In the genomic region with DNA sequence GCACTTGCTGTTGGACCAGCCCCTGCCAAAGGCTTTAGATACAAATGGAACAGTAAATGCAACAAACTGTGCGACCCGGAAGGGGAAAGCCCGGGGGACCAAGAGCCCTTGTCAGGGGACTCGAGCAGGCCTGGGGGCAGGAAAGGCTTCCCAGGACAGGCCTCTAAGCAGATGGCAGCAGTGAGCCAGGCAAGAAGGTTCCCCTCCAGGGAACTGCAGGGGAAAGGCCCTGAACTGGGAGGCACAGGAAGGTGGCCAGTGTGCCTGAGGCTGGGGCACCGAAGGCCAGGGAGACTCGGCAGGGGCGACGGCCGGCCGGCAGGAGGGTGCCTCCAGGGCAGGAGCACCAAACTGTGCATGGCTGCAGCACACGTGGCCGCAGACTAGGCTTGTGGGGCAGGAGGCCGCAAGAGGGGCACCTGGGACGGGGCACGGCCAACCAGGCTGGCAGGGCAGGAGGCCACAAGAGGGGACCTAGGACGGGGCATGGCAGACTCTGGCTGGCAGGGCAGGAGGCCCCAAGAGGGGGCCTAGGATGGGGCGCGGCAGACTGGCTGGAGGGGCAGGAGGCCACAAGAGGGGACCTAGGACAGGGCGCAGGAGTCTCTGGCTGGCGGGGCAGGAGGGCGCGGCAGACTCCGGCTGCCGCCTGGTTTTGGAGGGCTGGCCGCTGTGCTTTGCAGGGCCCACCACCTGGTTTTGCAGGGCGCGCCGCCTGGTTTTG, we compare ENCODE assay signal across 33 cellular contexts. TPM values are rescaled to one million over a fixed set of nuclear protein-coding genes. Genes with fewer than 3 reads are reported as not detected.
DNase-seq lines count a peak whose midpoint lies in the region; ATAC-seq and TF ChIP-seq lines count a peak whose summit lies in the region.
"Had no signal": no experiment of that assay in that cellular context is flagged by ENCODE, and none has a peak within 500 bp of the region (broad histone marks: within the 10 kb centered on the region; RNA-seq: fewer than 3 reads in every experiment).

No MANE protein-coding gene starts in this region.

- H3K27me3 ChIP-seq in right atrium auricular region (no peaks in the 10 kb centered on the region), suprapubic skin (no peaks in the 10 kb centered on the region), uterus (no peaks in the 10 kb centered on the region)
- H3K27me3 ChIP-seq: cardiac muscle cell, foreskin keratinocyte, heart right ventricle, SJCRH30, tibial nerve had no signal

- no peak for TF ChIP-seq CTCF in right atrium auricular region (IDR thresholded peaks at IDR 0.05)
- TF ChIP-seq CTCF in WTC11 (IDR thresholded peaks at IDR 0.05), result no peak
- no peak for TF ChIP-seq CTCF in suprapubic skin (IDR thresholded peaks at IDR 0.05)
- TF ChIP-seq CTCF in uterus (IDR thresholded peaks at IDR 0.05), result no peak

- TF ChIP-seq POLR2A in suprapubic skin (IDR thresholded peaks at IDR 0.05), result no peak
- no peak for TF ChIP-seq POLR2A in uterus (IDR thresholded peaks at IDR 0.05)

- H3K4me1 Mint-ChIP-seq in WTC11, result peaks cover 22% of the 10 kb centered on the region
- peaks cover 47% of the 10 kb centered on the region for H3K4me1 Mint-ChIP-seq in memory B cell
- H3K4me1 Mint-ChIP-seq: activated CD4-positive, alpha-beta memory T cell treated with anti-CD3 and anti-CD28 coated beads, Interleukin-2, amount 10 ng/mL, durations not matched to agents 7 days and 5 days had no signal

- H3K4me1 ChIP-seq in right atrium auricular region (peaks cover 0 to 17% of the 10 kb centered on the region in 2 donors), suprapubic skin (peaks cover 14% of the 10 kb centered on the region), uterus (peaks cover 0 to 4% of the 10 kb centered on the region in 2 donors)
- H3K4me1 ChIP-seq: foreskin keratinocyte had no signal

- POLR2A ChIA-PET in WTC11 (lab: Charles Lee), result no interaction called here

- no peaks in the 10 kb centered on the region for H3K27me3 Mint-ChIP-seq in WTC11 (ENCODE audit: low read depth)
- H3K27me3 Mint-ChIP-seq in memory B cell, result no peaks in the 10 kb centered on the region
- H3K27me3 Mint-ChIP-seq: activated CD4-positive, alpha-beta memory T cell treated with anti-CD3 and anti-CD28 coated beads, Interleukin-2, amount 10 ng/mL, durations not matched to agents 7 days and 5 days; activated naive CD8-positive, alpha-beta T cell had no signal

- H3K9me3 Mint-ChIP-seq in WTC11 (no peaks in the 10 kb centered on the region), memory B cell (no peaks in the 10 kb centered on the region)
- H3K9me3 Mint-ChIP-seq: activated CD4-positive, alpha-beta memory T cell treated with anti-CD3 and anti-CD28 coated beads, Interleukin-2, amount 10 ng/mL, durations not matched to agents 7 days and 5 days; activated T-helper 2 cell treated with anti-CD3 and anti-CD28 coated beads, Interferon-gamma antibody, Interleukin-2, Interleukin-4, amounts not matched to agents 10 μg/mL and 5 μg/mL and 100 μg/mL, durations not matched to agents 14 hours and 24 hours and 36 hours had no signal

- H3K27ac Mint-ChIP-seq in WTC11 (no peak overlapping the region), memory B cell (peak overlapping the region; percentile 20)
- H3K27ac Mint-ChIP-seq: activated CD4-positive, alpha-beta memory T cell treated with anti-CD3 and anti-CD28 coated beads, Interleukin-2, amount 10 ng/mL, durations not matched to agents 7 days and 5 days; activated naive CD8-positive, alpha-beta T cell; activated T-helper 2 cell treated with anti-CD3 and anti-CD28 coated beads, Interferon-gamma antibody, Interleukin-2, Interleukin-4, amounts not matched to agents 10 μg/mL and 5 μg/mL and 100 μg/mL, durations not matched to agents 14 hours and 24 hours and 36 hours had no signal

- H3K36me3 ChIP-seq in right atrium auricular region, result no peaks in the 10 kb centered on the region
- H3K36me3 ChIP-seq in suprapubic skin, result no peaks in the 10 kb centered on the region
- no peaks in the 10 kb centered on the region for H3K36me3 ChIP-seq in uterus
- H3K36me3 ChIP-seq: cardiac muscle cell, heart right ventricle, SJCRH30, tibial nerve had no signal

- H3K9me3 ChIP-seq in right atrium auricular region (no peaks in the 10 kb centered on the region), suprapubic skin (no peaks in the 10 kb centered on the region), uterus (no peaks in the 10 kb centered on the region)
- H3K9me3 ChIP-seq: A549, heart right ventricle, SJCRH30, tibial nerve had no signal

- DNase-seq in left ventricle myocardium superior (peak; percentile 31), right atrium auricular region (ENCODE audit: low spot score) (no peak), WTC11 (ENCODE audit: low spot score) (peak; percentile 11), memory B cell (ENCODE audit: low spot score in 2 of 2) (no peak), suprapubic skin (ENCODE audit: low spot score in 2 of 2) (peak; percentile 51 to 76), uterus (no peak), NOMO-1 treated with DMSO at 0.1 percent for 48 hours (lab: John Stamatoyannopoulos, UW; ENCODE audit: unreplicated experiment) (no peak)
- DNase-seq: activated CD4-positive, alpha-beta memory T cell treated with anti-CD3 and anti-CD28 coated beads, Interleukin-2, amount 10 ng/mL, durations not matched to agents 7 days and 5 days; activated CD4-positive, alpha-beta T cell treated with anti-CD3 and anti-CD28 coated beads for 1 hour; AML-193; anterior cingulate cortex; cortex of kidney; DMS53; foreskin keratinocyte; GF-D8; heart right ventricle; NCI-H1092 treated with DMSO at 0.1 percent for 48 hours; NCI-H187 treated with DMSO at 0.1 percent for 48 hours; NCI-H2227 treated with DMSO at 0.1 percent for 48 hours; NCI-H526 treated with DMSO at 0.1 percent for 48 hours; occipital lobe; stimulated activated CD4-positive, alpha-beta T cell treated with anti-CD3 and anti-CD28 coated beads, Interleukin-2, amount 100 ng/mL, for 24 hours; T-helper 1 cell had no signal

- 82% methylated on average over 27 of the region's 28 CpGs for WGBS in suprapubic skin

- H3K4me3 ChIP-seq in right atrium auricular region (no peak overlapping the region), suprapubic skin (no peak overlapping the region), uterus (no peak overlapping the region)
- H3K4me3 ChIP-seq: A549, cardiac muscle cell, heart right ventricle, SJCRH30, smooth muscle cell, tibial nerve had no signal

- CTCF ChIA-PET in WTC11 (lab: Charles Lee), result interaction anchor here (1.9 kb wide), 1 partner anchor 239 kb away, joined by 6 read pairs; no protein-coding TSS in a partner anchor

- no peaks in the 10 kb centered on the region for H3K36me3 Mint-ChIP-seq in WTC11
- H3K36me3 Mint-ChIP-seq in memory B cell, result peaks cover 2% of the 10 kb centered on the region
- H3K36me3 Mint-ChIP-seq: activated naive CD8-positive, alpha-beta T cell had no signal

- intact Hi-C loops in left ventricle myocardium superior (cut with micrococcal nuclease), result no loop called here
- intact Hi-C loops in uterus (cut with DNase I; ENCODE audit: low total_unique reads), result no loop called here

- no peak for TF ChIP-seq EP300 in suprapubic skin (IDR thresholded peaks at IDR 0.05)

- H3K27ac ChIP-seq in right atrium auricular region, result no peak overlapping the region
- H3K27ac ChIP-seq in suprapubic skin, result no peak overlapping the region
- no peak overlapping the region for H3K27ac ChIP-seq in uterus
- H3K27ac ChIP-seq: A549, cardiac muscle cell, foreskin keratinocyte, heart right ventricle, tibial nerve had no signal

- H3K4me3 Mint-ChIP-seq in WTC11 (no peak overlapping the region), memory B cell (no peak overlapping the region)
- H3K4me3 Mint-ChIP-seq: activated CD4-positive, alpha-beta memory T cell treated with anti-CD3 and anti-CD28 coated beads, Interleukin-2, amount 10 ng/mL, durations not matched to agents 7 days and 5 days; activated naive CD8-positive, alpha-beta T cell had no signal

- ATAC-seq in left ventricle myocardium superior, result no peak
- ATAC-seq in WTC11, result no peak; the same call in 1 of the 2 replicates
- no peak for ATAC-seq in memory B cell (ENCODE audit: low read depth)
- no peak for ATAC-seq in HG02870 (IDR thresholded peaks at IDR 0.05; ENCODE audit: unreplicated experiment)
- ATAC-seq: esophagus mucosa, foreskin keratinocyte, heart right ventricle, Panc1 had no signal

TF ChIP-seq in WTC11, 78 proteins besides CTCF, POLR2A, EP300 and RAD21:
- TF ChIP-seq NFATC4 (CRISPR knock-in tag; IDR thresholded peaks at IDR 0.05), result no peak
TF ChIP-seq in WTC11: peak in this region for 0.

RNA-seq across cellular contexts. Expression of a gene that starts 10.0 kb away (rescaled TPM):
- 6.1 TPM for total RNA-seq in left ventricle myocardium superior
- 1 to 10 TPM; 3.4 to 6.0 TPM for total RNA-seq in right atrium auricular region
- 31.1 to 39.7 TPM (median 34.9 TPM) in 3 replicates for total RNA-seq in WTC11 (2021)
- total RNA-seq in suprapubic skin, result 10 to 100 TPM in 1 of 4 donors, 1 to 10 TPM in 3; 5.2 to 10.3 (median 6.4) TPM
- 10 to 100 TPM in 3 of 4 donors, 1 to 10 TPM in 1; 4.7 to 42.2 (median 15.8) TPM for total RNA-seq in uterus

RNA-seq across cellular contexts. Expression of a gene that starts 43.2 kb away (rescaled TPM):
- total RNA-seq in left ventricle myocardium superior (4.7 TPM), right atrium auricular region (10 to 100 TPM in 1 of 2 donors, 1 to 10 TPM in 1; 7.8 to 11.2 TPM), WTC11 (2021) (16.2 to 16.9 TPM (median 16.6 TPM) in 3 replicates), suprapubic skin (10 to 100 TPM in 1 of 4 donors, 1 to 10 TPM in 3; 6.2 to 10.4 (median 9.5) TPM), uterus (10 to 100 TPM in 2 of 4 donors, 1 to 10 TPM in 2; 7.4 to 23.9 (median 13.6) TPM)

Comparison
In these comparisons a context has a peak if more than half of its experiments do, and no peak if none do; other contexts are left out.
1. DNase-seq: peak in left ventricle myocardium superior (single experiment), WTC11 (single experiment) and suprapubic skin (2 of 2); none in right atrium auricular region (single experiment), memory B cell (0 of 2), uterus (0 of 2) and NOMO-1 treated with DMSO at 0.1 percent for 48 hours (single experiment).